9 cellular contexts compared by ENCODE assay signal in genomic region chr5:84790406-84790805, GRCh38.
"Had no signal": no experiment of that assay in that cellular context is flagged by ENCODE, and none has a peak within 500 bp of the region (broad histone marks: within the 10 kb centered on the region; RNA-seq: fewer than 3 reads in every experiment).

No MANE protein-coding gene starts in this region.

- H3K36me3 Mint-ChIP-seq: IgD-negative memory B cell had no signal

- H3K4me3 Mint-ChIP-seq: GM23338, HFFc6, IgD-negative memory B cell had no signal

- H3K4me3 ChIP-seq: GM23338, HAP-1 had no signal

- DNase-seq: H7, HFFc6, KBM-7 had no signal

- H3K4me1 ChIP-seq: HAP-1 had no signal

- H3K36me3 ChIP-seq: HAP-1 had no signal

- H3K9me3 ChIP-seq: HAP-1 had no signal

- FAIRE-seq: H1, HepG2 had no signal

- H3K27me3 Mint-ChIP-seq: IgD-negative memory B cell had no signal

- H3K27ac Mint-ChIP-seq: GM23338, HFFc6, IgD-negative memory B cell had no signal

- H3K27ac ChIP-seq: HL-60 had no signal

- H3K4me1 Mint-ChIP-seq: GM23338 had no signal
